Comparison of ENCODE assay signal across 1 cellular context in genomic region chr4:56641494-56642051, GRCh38.
TF ChIP-seq lines count a peak whose summit lies in the region.

No MANE protein-coding gene starts in this region.

TF ChIP-seq in SK-N-SH, 30 proteins besides CTCF, POLR2A, EP300 and RAD21 (continued from another document):
- TF ChIP-seq REST (IDR thresholded peaks at IDR 0.05; ENCODE audit: low read depth, low read length) (no peak), NRF1 (IDR thresholded peaks at IDR 0.05; ENCODE audit: low read depth, low read length) (no peak), CHD2 (IDR thresholded peaks at IDR 0.05; ENCODE audit: low read length, partially characterized antibody) (no peak), USF2 (IDR thresholded peaks at IDR 0.05; ENCODE audit: borderline replicate concordance, low read depth, low read length) (no peak), PBX3 (IDR thresholded peaks at IDR 0.05) (peak; percentile 83), TCF12 (IDR thresholded peaks at IDR 0.05) (peak; percentile 78), ZBTB33 (IDR thresholded peaks at IDR 0.05; ENCODE audit: borderline replicate concordance, low read depth) (0 out of 2 replicates have a peak, but pooled peaks have one; percentile 23), ELF1 (IDR thresholded peaks at IDR 0.05) (no peak), EZH2phosphoT487 (IDR thresholded peaks at IDR 0.05; ENCODE audit: borderline replicate concordance, low read depth) (no peak), GABPA (IDR thresholded peaks at IDR 0.05; ENCODE audit: low read depth) (no peak), RFX5 (IDR thresholded peaks at IDR 0.05; ENCODE audit: low read length) (no peak), JUND (IDR thresholded peaks at IDR 0.05) (peak; percentile 97), SIN3A (IDR thresholded peaks at IDR 0.05; ENCODE audit: borderline replicate concordance, low read depth, low read length) (no peak), MEF2A (IDR thresholded peaks at IDR 0.05; ENCODE audit: borderline replicate concordance, low read depth) (no peak)
